1 cellular context compared by ENCODE assay signal in genomic region chr9:1989500-1989899, GRCh38.
TF ChIP-seq lines count a peak whose summit lies in the region.

No MANE protein-coding gene starts in this region.

TF ChIP-seq in GM23338, 12 proteins besides CTCF, POLR2A, EP300 and RAD21 (continued from another document):
- TF ChIP-seq ZNF462 (CRISPR knock-in tag; IDR thresholded peaks at IDR 0.05) (no peak), REST (IDR thresholded peaks at IDR 0.05; ENCODE audit: unreplicated experiment) (no peak), EZH2 (IDR thresholded peaks at IDR 0.05; ENCODE audit: low read depth, unreplicated experiment) (no peak), CREB1 (CRISPR knock-in tag; IDR thresholded peaks at IDR 0.05; ENCODE audit: low read depth) (no peak)
TF ChIP-seq in GM23338: peak in this region for 0.
